ENCODE assay signal across 15 cellular contexts in genomic region chr11:2418961-2419360, GRCh38. TPM values are rescaled to one million over a fixed set of nuclear protein-coding genes. Genes with fewer than 3 reads are reported as not detected.
DNase-seq lines count a peak whose midpoint lies in the region; ATAC-seq, FAIRE-seq and TF ChIP-seq lines count a peak whose summit lies in the region.
"Had no signal": no experiment of that assay in that cellular context is flagged by ENCODE, and none has a peak within 500 bp of the region (broad histone marks: within the 10 kb centered on the region; RNA-seq: fewer than 3 reads in every experiment).

No MANE protein-coding gene starts in this region.

- intact Hi-C loops in left ventricle myocardium superior (cut with micrococcal nuclease), result loop anchor here (10.0 kb wide), 1 partner anchor 224 kb away; no protein-coding TSS in a partner anchor
- intact Hi-C loops in kidney (cut with DNase I), result loop anchor here (5.0 kb wide), 1 partner anchor 117 kb away; the partner anchor contains the start of genes C11orf21 and TSPAN32
- intact Hi-C loops in body of pancreas (cut with DNase I), result no loop called here

- peaks cover 0 to 14% of the 10 kb centered on the region in 2 donors for H3K4me1 ChIP-seq in right atrium auricular region
- H3K4me1 ChIP-seq in kidney (ENCODE audit: control insufficient read depth in 1 of 2, insufficient read depth in 1 of 2, low read depth in 1 of 2, low read length in 2 of 2), result peaks cover 0 to 3% of the 10 kb centered on the region in 2 donors
- H3K4me1 ChIP-seq in body of pancreas, result peaks cover 14% of the 10 kb centered on the region

- H3K27me3 Mint-ChIP-seq in activated naive CD4-positive, alpha-beta T cell treated with anti-CD3 and anti-CD28 coated beads, Interleukin-2, amount 50 U/mL, for 24 hours, result no peaks in the 10 kb centered on the region
- H3K27me3 Mint-ChIP-seq: CD8-positive, alpha-beta memory T cell had no signal

- no peak for FAIRE-seq in kidney (lab: Jason Lieb, UNC)

- H3K4me1 Mint-ChIP-seq in activated naive CD4-positive, alpha-beta T cell treated with anti-CD3 and anti-CD28 coated beads, Interleukin-2, amount 50 U/mL, for 24 hours, result no peaks in the 10 kb centered on the region

- H3K4me3 ChIP-seq in right atrium auricular region (no peak overlapping the region), kidney (ENCODE audit: low read length in 2 of 2) (no peak overlapping the region), body of pancreas (no peak overlapping the region)
- H3K4me3 ChIP-seq: GM12878 had no signal

- H3K9me3 ChIP-seq in right atrium auricular region (no peaks in the 10 kb centered on the region), kidney (ENCODE audit: control insufficient read depth in 1 of 2, low read length in 2 of 2) (no peaks in the 10 kb centered on the region), body of pancreas (no peaks in the 10 kb centered on the region)

- ATAC-seq in left ventricle myocardium superior, result no peak
- ATAC-seq in HG03521 (IDR thresholded peaks at IDR 0.05; ENCODE audit: unreplicated experiment), result no peak
- ATAC-seq in body of pancreas, result no peak

- H3K27ac ChIP-seq in right atrium auricular region (no peak overlapping the region), kidney (ENCODE audit: low read depth in 2 of 2, low read length in 2 of 2) (no peak overlapping the region), body of pancreas (no peak overlapping the region)

- H3K4me3 Mint-ChIP-seq in activated naive CD4-positive, alpha-beta T cell treated with anti-CD3 and anti-CD28 coated beads, Interleukin-2, amount 50 U/mL, for 24 hours, result no peak overlapping the region
- H3K4me3 Mint-ChIP-seq: CD4-positive, CD25-positive, alpha-beta regulatory T cell had no signal

- H3K9me3 Mint-ChIP-seq in activated naive CD4-positive, alpha-beta T cell treated with anti-CD3 and anti-CD28 coated beads, Interleukin-2, amount 50 U/mL, for 24 hours, result no peaks in the 10 kb centered on the region
- H3K9me3 Mint-ChIP-seq: CD4-positive, CD25-positive, alpha-beta regulatory T cell; CD8-positive, alpha-beta memory T cell; HFFc6 had no signal

- WGBS in body of pancreas, 2 donors, result 54 to 59% methylated on average over 3 to 9 of the region's 9 CpGs

- H3K27me3 ChIP-seq in right atrium auricular region (no peaks in the 10 kb centered on the region), body of pancreas (no peaks in the 10 kb centered on the region)

- H3K36me3 ChIP-seq in right atrium auricular region (no peaks in the 10 kb centered on the region), kidney (ENCODE audit: control insufficient read depth in 1 of 2, insufficient read depth in 2 of 2, low read length in 2 of 2) (no peaks in the 10 kb centered on the region), body of pancreas (replicated peaks in 1 of 2; ENCODE audit: insufficient read depth in 1 of 2, low read depth in 2 of 2) (no peaks in the 10 kb centered on the region)

- no peak for DNase-seq in activated naive CD4-positive, alpha-beta T cell treated with anti-CD3 and anti-CD28 coated beads, Interleukin-2, amount 50 U/mL, for 16 hours
- DNase-seq in left ventricle myocardium superior (peak; percentile 10), right atrium auricular region (ENCODE audit: low spot score) (no peak), kidney (peak; percentile 65), body of pancreas (no peak)

- peak overlapping the region; percentile 76 for H3K27ac Mint-ChIP-seq in activated naive CD4-positive, alpha-beta T cell treated with anti-CD3 and anti-CD28 coated beads, Interleukin-2, amount 50 U/mL, for 24 hours
- H3K27ac Mint-ChIP-seq: HFFc6 had no signal

- H3K9ac ChIP-seq in kidney (ENCODE audit: low read length in 2 of 2), result no peak overlapping the region

- TF ChIP-seq POLR2A in body of pancreas (IDR thresholded peaks at IDR 0.05), result no peak

- TF ChIP-seq CTCF in right atrium auricular region (IDR thresholded peaks at IDR 0.05) (no peak), kidney (IDR thresholded peaks at IDR 0.05; ENCODE audit: borderline replicate concordance, extremely low read depth, insufficient read depth) (no peak), body of pancreas (IDR thresholded peaks at IDR 0.05) (no peak)

- H3K36me3 Mint-ChIP-seq in activated naive CD4-positive, alpha-beta T cell treated with anti-CD3 and anti-CD28 coated beads, Interleukin-2, amount 50 U/mL, for 24 hours, result no peaks in the 10 kb centered on the region
- H3K36me3 Mint-ChIP-seq: CD4-positive, CD25-positive, alpha-beta regulatory T cell; CD8-positive, alpha-beta memory T cell had no signal

RNA-seq across cellular contexts. Expression of gene TSSC4, which starts 18.4 kb away (rescaled TPM):
- total RNA-seq in left ventricle myocardium superior, result 34.8 TPM
- total RNA-seq in right atrium auricular region, result 10 to 100 TPM; 26.7 to 40.3 TPM
- total RNA-seq in kidney, result 42.3 TPM
- polyA plus RNA-seq in kidney (ENCODE audit: insufficient read depth, low read depth, low replicate concordance), result 51.4 TPM
- total RNA-seq in body of pancreas, result 10 to 100 TPM; 21.5 to 25.7 TPM

RNA-seq across cellular contexts. Expression of gene TRPM5, which starts 25.4 kb away (rescaled TPM):
- total RNA-seq in left ventricle myocardium superior (not detected), right atrium auricular region (not detected), kidney (0.25 TPM), body of pancreas (1 to 10 TPM in 1 of 2 donors, under 1 TPM in 1; under 0.01 to 2.6 TPM)
- polyA plus RNA-seq in kidney (ENCODE audit: insufficient read depth, low read depth, low replicate concordance), result 0.69 TPM
- total RNA-seq: A673; CD8-positive, alpha-beta memory T cell; G401; GM12878; H7; HFFc6 had no signal
- polyA plus RNA-seq: AG04450; CD4-positive, CD25-positive, alpha-beta regulatory T cell; CD8-positive, alpha-beta memory T cell; GM12878 had no signal

RNA-seq across cellular contexts. Expression of gene KCNQ1, which starts 25.8 kb away (rescaled TPM):
- total RNA-seq in left ventricle myocardium superior (49.7 TPM), right atrium auricular region (10 to 100 TPM; 12.7 to 25.1 TPM), kidney (45.5 TPM), body of pancreas (10 to 100 TPM; 38.9 to 46.1 TPM)
- polyA plus RNA-seq in kidney (ENCODE audit: insufficient read depth, low read depth, low replicate concordance), result 49.4 TPM
- total RNA-seq: A673, HFFc6 had no signal
- polyA plus RNA-seq: AG04450 had no signal

RNA-seq across cellular contexts. Expression of gene CD81, which starts 41.9 kb away (rescaled TPM):
- 653 TPM for total RNA-seq in left ventricle myocardium superior
- 100 to 1,000 TPM; 433 to 528 TPM for total RNA-seq in right atrium auricular region
- 950 TPM for total RNA-seq in kidney
- 827 TPM for polyA plus RNA-seq in kidney (ENCODE audit: insufficient read depth, low read depth, low replicate concordance)
- 100 to 1,000 TPM; 217 to 332 TPM for total RNA-seq in body of pancreas

Comparison
In these comparisons a context has a peak if more than half of its experiments do, and no peak if none do; other contexts are left out.
1. DNase-seq: peak in left ventricle myocardium superior (single experiment) and kidney (single experiment); none in activated naive CD4-positive, alpha-beta T cell treated with anti-CD3 and anti-CD28 coated beads, Interleukin-2, amount 50 U/mL, for 16 hours (single experiment), right atrium auricular region (single experiment) and body of pancreas (0 of 4).